10 cellular contexts compared by ENCODE assay signal in genomic region chr11:63490551-63491239, GRCh38. TPM values are rescaled to one million over a fixed set of nuclear protein-coding genes. Genes with fewer than 3 reads are reported as not detected.
DNase-seq lines count a peak whose midpoint lies in the region; ATAC-seq, FAIRE-seq and TF ChIP-seq lines count a peak whose summit lies in the region.
"Had no signal": no experiment of that assay in that cellular context is flagged by ENCODE, and none has a peak within 500 bp of the region (broad histone marks: within the 10 kb centered on the region; RNA-seq: fewer than 3 reads in every experiment).

TSS of gene PLAAT5 (minus strand) at chr11:63491167. CDS start at chr11:63491034, 133 bp downstream.

- H3K18ac ChIP-seq in H1 (ENCODE audit: extremely low read depth, low read length) = peak within 1 kb of the TSS; percentile 96

- peaks cover 7% of the 10 kb centered on the region; the same call in 1 of the 2 replicates for H3K23me2 ChIP-seq in H1 (ENCODE audit: low read depth, low read length)

- no peak for DNase-seq in A673 (ENCODE audit: low spot score)
- DNase-seq in T-helper 17 cell = no peak
- peak in 1 of 2 experiments; percentile 73 for DNase-seq in H1 (ENCODE audit: low read depth in 1 of 2, low spot score in 2 of 2)
- no peak for DNase-seq in mesenteric fat pad (ENCODE audit: low spot score)
- peak; percentile 42 to 50 for DNase-seq in thyroid gland
- DNase-seq in NCI-H2171 treated with DMSO at 0.1 percent for 48 hours (lab: John Stamatoyannopoulos, UW) = no peak
- DNase-seq in NCI-H1694 treated with DMSO at 0.1 percent for 48 hours (lab: John Stamatoyannopoulos, UW) = no peak

- peak within 1 kb of the TSS; percentile 48 to 70 (median 54); a peak in 6 of 7 replicates for H3K9ac ChIP-seq in H1 (replicated peaks in 1 of 4; ENCODE audit: extremely low read depth in 1 of 4, low read depth in 3 of 4, low read length in 3 of 4)

- peak within 1 kb of the TSS; percentile 47 for H3K56ac ChIP-seq in H1 (replicated peaks; ENCODE audit: insufficient read length, low read depth, low read length)

- peak within 1 kb of the TSS; percentile 9; the same call in 1 of the 2 replicates for H2AK5ac ChIP-seq in H1 (ENCODE audit: low read depth, low read length)

- CTCF ChIA-PET in A673 (lab: Charles Lee) (no interaction called here), H1 (lab: Charles Lee; ENCODE audit: partially characterized antibody) (interaction anchor here (0.7 to 5.4 kb wide), 15 partner anchors 11 to 610 kb away, joined by 3 to 63 read pairs (median 4); partner anchors contain the start of genes LGALS12, RTN3 and SLC3A2)

- POLR2A ChIA-PET in A673 (lab: Charles Lee; ENCODE audit: low non-redundant PET) = no interaction called here
- POLR2A ChIA-PET in H1 (lab: Charles Lee; ENCODE audit: partially characterized antibody) = interaction anchor here (0.6 to 2.8 kb wide), 11 partner anchors 9 to 271 kb away, joined by 3 to 11 read pairs (median 3); no protein-coding TSS in a partner anchor

- H2BK5ac ChIP-seq in H1 (ENCODE audit: low read depth, low read length) = peak within 1 kb of the TSS; percentile 29; the same call in 1 of the 2 replicates

- H3K27me3 ChIP-seq in A673 (replicated peaks; ENCODE audit: insufficient read depth, low read depth, low read length, poor library complexity) = peaks cover 72% of the 10 kb centered on the region
- H3K27me3 ChIP-seq in H1 (replicated peaks in 1 of 4; ENCODE audit: control insufficient read depth in 3 of 4, extremely low read depth in 1 of 4, insufficient read depth in 3 of 4, low read length in 3 of 4) = no peaks in the 10 kb centered on the region; a peak in 1 of 7 replicates
- H3K27me3 ChIP-seq in thyroid gland = no peaks in the 10 kb centered on the region

- H3K27ac ChIP-seq in A673 (ENCODE audit: low read depth, low read length, poor library complexity, severe bottlenecking) (no peak within 1 kb of the TSS), H1 (ENCODE audit: low read depth, low read length) (0 out of 2 replicates have a peak within 1 kb of the TSS, but pooled peaks have one; percentile 23), thyroid gland (no peak within 1 kb of the TSS)
- H3K27ac ChIP-seq: VCaP had no signal

- peak within 1 kb of the TSS; percentile 93 for H4K8ac ChIP-seq in H1 (ENCODE audit: extremely low read depth, insufficient read depth, low read length)

- H3K36me3 ChIP-seq in A673 (ENCODE audit: insufficient read depth, low read length, poor library complexity, severe bottlenecking) (no peaks in the 10 kb centered on the region), H1 (ENCODE audit: control insufficient read depth in 2 of 4, insufficient read depth in 4 of 4, low read length in 3 of 4) (peaks cover 0 to 8% (median 2%) of the 10 kb centered on the region in 4 experiments; a peak in 3 of 8 replicates), thyroid gland (no peaks in the 10 kb centered on the region)

- H3K4me3 Mint-ChIP-seq in T-helper 17 cell = peak within 1 kb of the TSS; percentile 91

- ATAC-seq in T-helper 17 cell (peak; percentile 55), GM19452 (IDR thresholded peaks at IDR 0.05; ENCODE audit: unreplicated experiment) (no peak)

- no peak for TF ChIP-seq CTCF in A673 (conservative IDR thresholded peaks at IDR 0.05; ENCODE audit: low read depth, low read length)
- no peak for TF ChIP-seq CTCF in H1 (IDR thresholded peaks at IDR 0.05; ENCODE audit: control extremely low read depth in 1 of 3, insufficient read depth in 1 of 3, low read depth in 1 of 3, low read length in 3 of 3)
- no peak for TF ChIP-seq CTCF in thyroid gland (IDR thresholded peaks at IDR 0.05)

- no TSS peak for BruUV-seq in A673 (replicated peaks; lab: Mats Ljungman, UMichigan)

- peaks cover 41% of the 10 kb centered on the region for H3K27me3 Mint-ChIP-seq in T-helper 17 cell

- peak within 1 kb of the TSS; percentile 87 for H2BK20ac ChIP-seq in H1 (ENCODE audit: low read length)

- H3K9me3 ChIP-seq in A673 (ENCODE audit: low read depth, low read length, poor library complexity, severe bottlenecking) (peaks cover 2% of the 10 kb centered on the region), T-helper 17 cell (ENCODE audit: control insufficient read depth, low read length, poor library complexity, severe bottlenecking) (no peaks in the 10 kb centered on the region), H1 (ENCODE audit: insufficient read depth in 2 of 2, low read depth in 1 of 2, low read length in 1 of 2) (peaks cover 4 to 13% of the 10 kb centered on the region in 2 experiments; a peak in 2 of 4 replicates), thyroid gland (no peaks in the 10 kb centered on the region)

- peak within 1 kb of the TSS; percentile 58 for H2BK120ac ChIP-seq in H1 (replicated peaks; ENCODE audit: low read depth, low read length)

- peak within 1 kb of the TSS; percentile 98 for H2BK12ac ChIP-seq in H1 (ENCODE audit: low read depth, low read length)

- H3K4me2 ChIP-seq in H1 (ENCODE audit: insufficient read depth in 1 of 2, low read depth in 2 of 2, low read length in 2 of 2) = peak within 1 kb of the TSS; percentile 62 to 74

- FAIRE-seq in H1 (lab: Jason Lieb, UNC) = peak; percentile 73
- FAIRE-seq: G401.6 had no signal

- peaks cover 8% of the 10 kb centered on the region for H3K4me1 Mint-ChIP-seq in T-helper 17 cell

- peak within 1 kb of the TSS; percentile 29 for H3K27ac Mint-ChIP-seq in T-helper 17 cell

- H3K79me2 ChIP-seq in H1 (ENCODE audit: control insufficient read depth in 1 of 2, insufficient read depth in 2 of 2, low read length in 2 of 2) = no peaks in the 10 kb centered on the region

- H3K36me3 Mint-ChIP-seq in T-helper 17 cell (ENCODE audit: low read depth) = peaks cover 3% of the 10 kb centered on the region

- no peaks in the 10 kb centered on the region for H3K79me1 ChIP-seq in H1 (ENCODE audit: low read depth, low read length)

- H3K4me3 ChIP-seq in A673 (ENCODE audit: low read depth, low read length, poor library complexity, severe bottlenecking) (peak within 1 kb of the TSS; percentile 29), H1 (ENCODE audit: extremely low read depth in 1 of 4, insufficient read depth in 2 of 4, low read depth in 3 of 4, low read length in 4 of 4) (peak within 1 kb of the TSS; percentile 53 to 69 (median 61)), thyroid gland (replicated peaks in 1 of 3) (peak within 1 kb of the TSS; percentile 7 to 37 (median 37))

- intact Hi-C loops in A673 (cut with micrococcal nuclease; ENCODE audit: unreplicated experiment) (no loop called here), thyroid gland (cut with DNase I) (no loop called here)

- no peak within 1 kb of the TSS for H3K14ac ChIP-seq in H1 (ENCODE audit: insufficient read length)

- peak within 1 kb of the TSS; percentile 25 for H3K4ac ChIP-seq in H1 (replicated peaks; ENCODE audit: insufficient read length, low read depth, low read length)

- peak within 1 kb of the TSS; percentile 65; the same call in 1 of the 2 replicates for H2BK15ac ChIP-seq in H1 (ENCODE audit: low read length)

- 3% methylated on average over 47 of the region's 60 CpGs; no CpG with 5 or more reads in 1 of the 2 experiments for WGBS in H1 (ENCODE audit: extremely low coverage in 1 of 2, insufficient coverage in 1 of 2, insufficient read length in 1 of 2, insufficient replicate concordance in 2 of 2, low coverage in 1 of 2, low lambda C conversion rate in 2 of 2, missing lambda C conversion rate in 1 of 2), 2 experiments
- 16 to 24% methylated on average over 37 to 43 of the region's 60 CpGs for WGBS in thyroid gland, 2 donors

- H4K20me1 ChIP-seq in H1 (replicated peaks in 1 of 2; ENCODE audit: control insufficient read depth in 1 of 2, insufficient read depth in 2 of 2, low read length in 2 of 2) = no peaks in the 10 kb centered on the region

- no peak within 1 kb of the TSS; the same call in 1 of the 2 replicates for H2AFZ ChIP-seq in H1 (ENCODE audit: low read length)

- H3K4me1 ChIP-seq in A673 (ENCODE audit: insufficient read depth, low read length, poor library complexity, severe bottlenecking) (peaks cover 5% of the 10 kb centered on the region), H1 (replicated peaks in 1 of 4; ENCODE audit: control insufficient read depth in 3 of 4, insufficient read depth in 4 of 4, low read length in 3 of 4) (peaks cover 6 to 10% (median 9%) of the 10 kb centered on the region in 4 experiments; a peak in 5 of 7 replicates), thyroid gland (no peaks in the 10 kb centered on the region)

- TF ChIP-seq EP300 in H1 (IDR thresholded peaks at IDR 0.05; ENCODE audit: borderline replicate concordance in 1 of 2, low read depth in 2 of 2, low read length in 2 of 2) = no peak

- H4K5ac ChIP-seq in H1 (ENCODE audit: insufficient read length, low read depth, low read length) = peak within 1 kb of the TSS; percentile 67

- peak within 1 kb of the TSS; percentile 8 for H4K91ac ChIP-seq in H1 (replicated peaks; ENCODE audit: insufficient read length, low read length)

- TF ChIP-seq POLR2A in H1 (IDR thresholded peaks at IDR 0.05; ENCODE audit: control extremely low read depth in 1 of 2, low read depth in 2 of 2, low read length in 2 of 2) (no peak; a peak in 1 of 3 replicates), thyroid gland (IDR thresholded peaks at IDR 0.05) (no peak)

- TF ChIP-seq RAD21 in H1 (IDR thresholded peaks at IDR 0.05 in 1 of 2, conservative IDR thresholded peaks at IDR 0.05 in 1 of 2; ENCODE audit: low read depth in 2 of 2, low read length in 2 of 2) = no peak

- H3K23ac ChIP-seq in H1 (ENCODE audit: insufficient read length) = no peak within 1 kb of the TSS

TF ChIP-seq in H1, 55 proteins besides CTCF, POLR2A, EP300 and RAD21 (continues in another document):
- TF ChIP-seq CTBP2 (IDR thresholded peaks at IDR 0.05; ENCODE audit: borderline replicate concordance, insufficient read depth, insufficient read length, low read length) (no peak), CEBPB (IDR thresholded peaks at IDR 0.05; ENCODE audit: low read depth, low read length) (no peak), KDM5A (IDR thresholded peaks at IDR 0.05; ENCODE audit: low read length) (no peak), PHF8 (conservative IDR thresholded peaks at IDR 0.05; ENCODE audit: low read depth, low read length) (0 out of 2 replicates have a peak, but pooled peaks have one; percentile 38), POLR2AphosphoS5 (IDR thresholded peaks at IDR 0.05; ENCODE audit: low read depth, low read length) (no peak), TBP (IDR thresholded peaks at IDR 0.05; ENCODE audit: low read depth, low read length) (peak; percentile 8; the same call in 1 of the 2 replicates)

RNA-seq across cellular contexts. Expression of gene PLAAT5, which starts in this region (rescaled TPM):
- total RNA-seq in A673 (2021) = not detected in 2 replicates
- total RNA-seq in T-helper 17 cell = under 1 TPM in 1 of 2 donors, not detected in 1; 0.60 TPM
- total RNA-seq in H1 (2021; fragmentation: NEBNext Ultra II Directional; extraction: Animal tissue kit (Norgen Biotek cat#: 25700)) = 12.8 and 16.0 TPM in 2 replicates
- polyA plus RNA-seq in H1 (2011; rRNA removed) = 11.4 and 18.7 TPM in 2 replicates
- 22.1 TPM for polyA plus RNA-seq in H1 (2011; cell fraction: cytosol; rRNA removed)
- 11.7 TPM for polyA plus RNA-seq in H1 (2011; cell fraction: nucleus; rRNA removed)
- polyA plus RNA-seq in H1 (2012, experiment 1 of 2) = 12.8 to 17.8 TPM (median 16.1 TPM) in 4 replicates
- 4.1 TPM for polyA plus RNA-seq in H1 (2012, experiment 2 of 2)
- 5.2 TPM for polyA plus RNA-seq in H1 (2013, experiment 1 of 2)
- 5.3 TPM for polyA plus RNA-seq in H1 (2013, experiment 2 of 2)
- 37.8 and 40.3 TPM in 2 replicates for polyA minus RNA-seq in H1 (2011; rRNA and poly(A)+ RNA removed)
- polyA minus RNA-seq in H1 (2011; cell fraction: cytosol; rRNA and poly(A)+ RNA removed) = 8.9 TPM
- 14.6 TPM for polyA minus RNA-seq in H1 (2011; cell fraction: nucleus; rRNA and poly(A)+ RNA removed)
- 39.8 TPM for total RNA-seq in mesenteric fat pad
- total RNA-seq in thyroid gland = 1 to 10 TPM in 1 of 4 donors, under 1 TPM in 3; 0.34 to 1.1 (median 0.59) TPM

Comparison
In these comparisons a context has a peak if more than half of its experiments do, and no peak if none do; other contexts are left out.
1. Peak in ATAC-seq in T-helper 17 cell; RNA of the gene not detected or under 1 TPM.
2. DNase-seq: peak in thyroid gland (2 of 2); none in A673 (single experiment), T-helper 17 cell (0 of 3), mesenteric fat pad (single experiment), NCI-H2171 treated with DMSO at 0.1 percent for 48 hours (single experiment) and NCI-H1694 treated with DMSO at 0.1 percent for 48 hours (single experiment).
3. Peak in every context shown above with its lines, with median percentiles within 50 percentile points of each other: H3K4me3 ChIP-seq.